Comparison of ENCODE assay signal across 22 cellular contexts in the genomic region with DNA sequence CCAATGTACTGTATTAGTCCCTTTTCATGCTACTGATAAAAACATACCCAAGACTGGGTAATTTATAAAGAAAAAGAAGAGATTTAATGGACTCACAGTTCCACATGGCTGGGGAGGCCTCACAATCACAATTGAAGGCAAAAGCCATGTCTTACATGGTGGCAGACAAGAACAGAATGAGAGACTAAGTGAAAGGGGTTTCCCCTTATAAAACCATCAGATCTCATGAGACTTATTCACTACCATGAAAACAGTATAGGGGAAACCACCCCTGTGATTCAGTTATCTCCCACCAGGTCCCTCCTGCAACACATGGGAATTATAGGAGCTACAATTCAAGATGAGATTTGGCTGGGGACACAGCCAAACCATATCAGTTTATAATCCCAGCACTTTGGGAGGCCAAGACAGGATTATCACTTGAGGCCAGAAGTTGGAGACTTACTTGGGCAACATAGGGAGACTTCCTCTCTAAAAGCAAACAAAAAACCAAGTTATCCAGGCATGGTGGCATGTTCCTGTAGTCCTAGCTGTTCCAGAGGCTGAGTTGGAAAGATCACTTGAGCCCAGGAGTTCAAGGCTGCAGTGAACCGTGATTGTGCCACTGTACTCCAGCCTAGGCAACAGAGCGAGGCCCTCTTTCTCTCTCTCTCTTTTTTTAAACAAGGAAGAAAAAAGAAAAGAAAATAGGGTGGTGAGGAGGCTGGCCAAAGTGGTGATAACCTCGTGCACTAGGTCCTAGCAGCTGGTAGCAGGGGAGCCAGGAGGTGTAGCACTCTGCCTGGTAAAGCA. TPM values are rescaled to one million over a fixed set of nuclear protein-coding genes. Genes with fewer than 3 reads are reported as not detected.
DNase-seq lines count a peak whose midpoint lies in the region; ATAC-seq and TF ChIP-seq lines count a peak whose summit lies in the region.
"Had no signal": no experiment of that assay in that cellular context is flagged by ENCODE, and none has a peak within 500 bp of the region (broad histone marks: within the 10 kb centered on the region; RNA-seq: fewer than 3 reads in every experiment).

No MANE protein-coding gene starts in this region.

- H3K4me2 ChIP-seq in neural progenitor cell = no peak overlapping the region
- H3K4me2 ChIP-seq: KMS-11 had no signal

- H3K36me3 ChIP-seq in neural progenitor cell = no peaks in the 10 kb centered on the region
- H3K36me3 ChIP-seq: BE2C, HAP-1, Peyer's patch had no signal

- H3K4me3 Mint-ChIP-seq in activated naive CD4-positive, alpha-beta T cell treated with anti-CD3 and anti-CD28 coated beads, Interleukin-2, amount 50 U/mL, for 24 hours = no peak overlapping the region
- no peak overlapping the region for H3K4me3 Mint-ChIP-seq in activated naive CD4-positive, alpha-beta T cell treated with anti-CD3 and anti-CD28 coated beads, Interleukin-2, amount 10 ng/mL, durations not matched to agents 7 days and 5 days
- H3K4me3 Mint-ChIP-seq in activated T-helper 17 cell treated with anti-CD3 and anti-CD28 coated beads, Interleukin-2, amount 50 U/mL, for 72 hours = peak overlapping the region; percentile 62
- H3K4me3 Mint-ChIP-seq in stimulated activated naive B cell treated with anti-CD40 and anti-IgM and Interleukin-4, amounts not matched to agents 10 μg/mL and 1 μg/mL and 100 μg/mL, for 72 hours = no peak overlapping the region
- H3K4me3 Mint-ChIP-seq in neural progenitor cell = no peak overlapping the region
- H3K4me3 Mint-ChIP-seq: CD4-positive, CD25-positive, alpha-beta regulatory T cell had no signal

- no peaks in the 10 kb centered on the region for H3K27me3 ChIP-seq in neural progenitor cell
- H3K27me3 ChIP-seq: BE2C, Peyer's patch had no signal

- no peak overlapping the region for H3K9ac ChIP-seq in neural progenitor cell
- H3K9ac ChIP-seq: GM23248, KMS-11 had no signal

- no peak for DNase-seq in activated naive CD4-positive, alpha-beta T cell treated with anti-CD3 and anti-CD28 coated beads, Interleukin-2, amount 10 ng/mL, durations not matched to agents 7 days and 5 days
- DNase-seq in left kidney (ENCODE audit: low read depth, low spot score) = peak; percentile 57
- DNase-seq in stimulated activated naive B cell treated with anti-CD40 and anti-IgM and Interleukin-4, amounts not matched to agents 10 μg/mL and 1 μg/mL and 100 μg/mL, for 72 hours = no peak
- no peak for DNase-seq in NOMO-1 (lab: John Stamatoyannopoulos, UW; ENCODE audit: unreplicated experiment in 2 of 2)
- no peak for DNase-seq in neural progenitor cell (ENCODE audit: low spot score)
- DNase-seq: BE2C; CD4-positive, CD25-positive, alpha-beta regulatory T cell; EL; GF-D8; GM23248; NCI-H1092 treated with DMSO at 0.1 percent for 48 hours; NCI-H2029 treated with DMSO at 0.1 percent for 48 hours; NCI-H226; NCI-H510A treated with DMSO at 0.1 percent for 48 hours; NCI-H748 treated with DMSO at 0.1 percent for 48 hours; Peyer's patch had no signal

- no peaks in the 10 kb centered on the region for H4K20me1 ChIP-seq in neural progenitor cell (ENCODE audit: low read depth)

- H3K27ac Mint-ChIP-seq in activated naive CD4-positive, alpha-beta T cell treated with anti-CD3 and anti-CD28 coated beads, Interleukin-2, amount 50 U/mL, for 24 hours = peak overlapping the region; percentile 79
- H3K27ac Mint-ChIP-seq in activated naive CD4-positive, alpha-beta T cell treated with anti-CD3 and anti-CD28 coated beads, Interleukin-2, amount 10 ng/mL, durations not matched to agents 7 days and 5 days = no peak overlapping the region
- peak overlapping the region; percentile 73 for H3K27ac Mint-ChIP-seq in activated T-helper 17 cell treated with anti-CD3 and anti-CD28 coated beads, Interleukin-2, amount 50 U/mL, for 72 hours
- H3K27ac Mint-ChIP-seq in stimulated activated naive B cell treated with anti-CD40 and anti-IgM and Interleukin-4, amounts not matched to agents 10 μg/mL and 1 μg/mL and 100 μg/mL, for 72 hours = peak overlapping the region; percentile 67
- no peak overlapping the region for H3K27ac Mint-ChIP-seq in neural progenitor cell
- H3K27ac Mint-ChIP-seq: CD4-positive, CD25-positive, alpha-beta regulatory T cell had no signal

- no peak overlapping the region for H2AFZ ChIP-seq in neural progenitor cell (replicated peaks)
- H2AFZ ChIP-seq: GM23248 had no signal

- no peak for TF ChIP-seq CTCF in neural progenitor cell (IDR thresholded peaks at IDR 0.05)

- peaks cover 8% of the 10 kb centered on the region for H3K4me1 ChIP-seq in neural progenitor cell
- H3K4me1 ChIP-seq: BE2C, HAP-1, Peyer's patch had no signal

- H3K27me3 Mint-ChIP-seq in activated naive CD4-positive, alpha-beta T cell treated with anti-CD3 and anti-CD28 coated beads, Interleukin-2, amount 50 U/mL, for 24 hours = no peaks in the 10 kb centered on the region
- H3K27me3 Mint-ChIP-seq in activated naive CD4-positive, alpha-beta T cell treated with anti-CD3 and anti-CD28 coated beads, Interleukin-2, amount 10 ng/mL, durations not matched to agents 7 days and 5 days = peaks cover 16% of the 10 kb centered on the region
- H3K27me3 Mint-ChIP-seq in activated T-helper 17 cell treated with anti-CD3 and anti-CD28 coated beads, Interleukin-2, amount 50 U/mL, for 72 hours = no peaks in the 10 kb centered on the region
- peaks cover 0 to 4% of the 10 kb centered on the region in 2 donors for H3K27me3 Mint-ChIP-seq in stimulated activated naive B cell treated with anti-CD40 and anti-IgM and Interleukin-4, amounts not matched to agents 10 μg/mL and 1 μg/mL and 100 μg/mL, for 72 hours
- H3K27me3 Mint-ChIP-seq in neural progenitor cell (ENCODE audit: insufficient read depth, low read depth) = peaks cover 10% of the 10 kb centered on the region

- peaks cover 6% of the 10 kb centered on the region for H3K9me3 Mint-ChIP-seq in activated naive CD4-positive, alpha-beta T cell treated with anti-CD3 and anti-CD28 coated beads, Interleukin-2, amount 50 U/mL, for 24 hours
- H3K9me3 Mint-ChIP-seq in activated naive CD4-positive, alpha-beta T cell treated with anti-CD3 and anti-CD28 coated beads, Interleukin-2, amount 10 ng/mL, durations not matched to agents 7 days and 5 days = peaks cover 16% of the 10 kb centered on the region
- H3K9me3 Mint-ChIP-seq in activated T-helper 17 cell treated with anti-CD3 and anti-CD28 coated beads, Interleukin-2, amount 50 U/mL, for 72 hours = peaks cover 10% of the 10 kb centered on the region
- peaks cover 13 to 14% of the 10 kb centered on the region in 2 donors for H3K9me3 Mint-ChIP-seq in stimulated activated naive B cell treated with anti-CD40 and anti-IgM and Interleukin-4, amounts not matched to agents 10 μg/mL and 1 μg/mL and 100 μg/mL, for 72 hours
- H3K9me3 Mint-ChIP-seq in neural progenitor cell = peaks cover 29% of the 10 kb centered on the region

- peaks cover 11% of the 10 kb centered on the region for H3K4me1 Mint-ChIP-seq in activated naive CD4-positive, alpha-beta T cell treated with anti-CD3 and anti-CD28 coated beads, Interleukin-2, amount 50 U/mL, for 24 hours
- H3K4me1 Mint-ChIP-seq in activated naive CD4-positive, alpha-beta T cell treated with anti-CD3 and anti-CD28 coated beads, Interleukin-2, amount 10 ng/mL, durations not matched to agents 7 days and 5 days = no peaks in the 10 kb centered on the region
- peaks cover 16% of the 10 kb centered on the region for H3K4me1 Mint-ChIP-seq in activated T-helper 17 cell treated with anti-CD3 and anti-CD28 coated beads, Interleukin-2, amount 50 U/mL, for 72 hours
- H3K4me1 Mint-ChIP-seq in stimulated activated naive B cell treated with anti-CD40 and anti-IgM and Interleukin-4, amounts not matched to agents 10 μg/mL and 1 μg/mL and 100 μg/mL, for 72 hours = peaks cover 15% of the 10 kb centered on the region in 2 donors
- H3K4me1 Mint-ChIP-seq in neural progenitor cell = peaks cover 17% of the 10 kb centered on the region
- H3K4me1 Mint-ChIP-seq: CD4-positive, CD25-positive, alpha-beta regulatory T cell had no signal

- peaks cover 7% of the 10 kb centered on the region for H3K36me3 Mint-ChIP-seq in activated naive CD4-positive, alpha-beta T cell treated with anti-CD3 and anti-CD28 coated beads, Interleukin-2, amount 50 U/mL, for 24 hours
- H3K36me3 Mint-ChIP-seq in activated naive CD4-positive, alpha-beta T cell treated with anti-CD3 and anti-CD28 coated beads, Interleukin-2, amount 10 ng/mL, durations not matched to agents 7 days and 5 days = no peaks in the 10 kb centered on the region
- H3K36me3 Mint-ChIP-seq in activated T-helper 17 cell treated with anti-CD3 and anti-CD28 coated beads, Interleukin-2, amount 50 U/mL, for 72 hours (ENCODE audit: low read depth) = no peaks in the 10 kb centered on the region
- H3K36me3 Mint-ChIP-seq in stimulated activated naive B cell treated with anti-CD40 and anti-IgM and Interleukin-4, amounts not matched to agents 10 μg/mL and 1 μg/mL and 100 μg/mL, for 72 hours = peaks cover 13 to 24% of the 10 kb centered on the region in 2 donors
- peaks cover 6% of the 10 kb centered on the region for H3K36me3 Mint-ChIP-seq in neural progenitor cell

- H3K9me3 ChIP-seq in neural progenitor cell (ENCODE audit: low read depth) = no peaks in the 10 kb centered on the region
- H3K9me3 ChIP-seq: BE2C had no signal

- H3K79me2 ChIP-seq in neural progenitor cell (ENCODE audit: low read depth) = no peaks in the 10 kb centered on the region

- no peaks in the 10 kb centered on the region for H3F3A ChIP-seq in neural progenitor cell (ENCODE audit: low read depth)

- no peak overlapping the region for H3K4me3 ChIP-seq in neural progenitor cell
- H3K4me3 ChIP-seq: GM23248, HAP-1, Peyer's patch had no signal

- no peak overlapping the region for H3K27ac ChIP-seq in neural progenitor cell
- H3K27ac ChIP-seq: GM23248, HL-60, KMS-11, Peyer's patch had no signal

- ATAC-seq in activated T-helper 17 cell treated with anti-CD3 and anti-CD28 coated beads, Interleukin-2, amount 50 U/mL, for 72 hours (replicated peaks) = peak; percentile 90
- peak; percentile 58 to 60 for ATAC-seq in stimulated activated naive B cell treated with anti-CD40 and anti-IgM and Interleukin-4, amounts not matched to agents 10 μg/mL and 1 μg/mL and 100 μg/mL, for 72 hours (replicated peaks)
- no peak for ATAC-seq in GM18498 (IDR thresholded peaks at IDR 0.05; ENCODE audit: unreplicated experiment)

- CTCF ChIA-PET in activated naive CD4-positive, alpha-beta T cell treated with anti-CD3 and anti-CD28 coated beads, Interleukin-2, amount 10 ng/mL, durations not matched to agents 7 days and 5 days (lab: Charles Lee) = interaction anchor here (0.7 kb wide), 1 partner anchor 39 kb away, joined by 3 read pairs; no protein-coding TSS in a partner anchor

RNA-seq across cellular contexts. Expression of gene DDR1, which starts 22.9 kb away (rescaled TPM):
- 10 to 100 TPM in 1 of 2 donors, 1 to 10 TPM in 1; 3.0 to 19.5 TPM for total RNA-seq in activated T-helper 17 cell treated with anti-CD3 and anti-CD28 coated beads, Interleukin-2, amount 50 U/mL, for 72 hours
- 85.3 and 234 TPM in 2 replicates for total RNA-seq in neural progenitor cell (ENCODE audit: low replicate concordance)

RNA-seq across cellular contexts. Expression of gene GTF2H4, which starts 46.6 kb away (rescaled TPM):
- total RNA-seq in activated T-helper 17 cell treated with anti-CD3 and anti-CD28 coated beads, Interleukin-2, amount 50 U/mL, for 72 hours = 10 to 100 TPM; 34.3 to 39.9 TPM
- total RNA-seq in neural progenitor cell (ENCODE audit: low replicate concordance) = 29.2 and 50.0 TPM in 2 replicates

RNA-seq across cellular contexts. Expression of gene VARS2, which starts 52.6 kb away (rescaled TPM):
- total RNA-seq in activated T-helper 17 cell treated with anti-CD3 and anti-CD28 coated beads, Interleukin-2, amount 50 U/mL, for 72 hours = 10 to 100 TPM; 50.5 to 64.4 TPM
- total RNA-seq in neural progenitor cell (ENCODE audit: low replicate concordance) = 21.5 and 64.6 TPM in 2 replicates

Comparison
In these comparisons a context has a peak if more than half of its experiments do, and no peak if none do; other contexts are left out.
1. H3K27ac Mint-ChIP-seq: peak in activated naive CD4-positive, alpha-beta T cell treated with anti-CD3 and anti-CD28 coated beads, Interleukin-2, amount 50 U/mL, for 24 hours (single experiment), activated T-helper 17 cell treated with anti-CD3 and anti-CD28 coated beads, Interleukin-2, amount 50 U/mL, for 72 hours (single experiment) and stimulated activated naive B cell treated with anti-CD40 and anti-IgM and Interleukin-4, amounts not matched to agents 10 μg/mL and 1 μg/mL and 100 μg/mL, for 72 hours (single experiment); none in activated naive CD4-positive, alpha-beta T cell treated with anti-CD3 and anti-CD28 coated beads, Interleukin-2, amount 10 ng/mL, durations not matched to agents 7 days and 5 days (single experiment) and neural progenitor cell (single experiment).